ENCODE assay signal across 13 cellular contexts in genomic region chr3:17052348-17052747, GRCh38.
DNase-seq lines count a peak whose midpoint lies in the region; ATAC-seq and TF ChIP-seq lines count a peak whose summit lies in the region.
"Had no signal": no experiment of that assay in that cellular context is flagged by ENCODE, and none has a peak within 500 bp of the region (broad histone marks: within the 10 kb centered on the region; RNA-seq: fewer than 3 reads in every experiment).

No MANE protein-coding gene starts in this region.

- no peaks in the 10 kb centered on the region for H3K4me1 ChIP-seq in smooth muscle cell (ENCODE audit: low read depth)

- ATAC-seq in GM18870 (IDR thresholded peaks at IDR 0.05; ENCODE audit: unreplicated experiment) (peak; percentile 55), GM21619 (IDR thresholded peaks at IDR 0.05; ENCODE audit: unreplicated experiment) (peak; percentile 52), HG03342 (IDR thresholded peaks at IDR 0.05; ENCODE audit: unreplicated experiment) (peak; percentile 65)
- ATAC-seq in activated CD8-positive, alpha-beta memory T cell treated with anti-CD3 and anti-CD28 coated beads, Interleukin-2, amount 10 ng/mL, durations not matched to agents 7 days and 5 days = no peak
- ATAC-seq: left lobe of liver had no signal

- no peaks in the 10 kb centered on the region for H3K27me3 ChIP-seq in smooth muscle cell (ENCODE audit: low read depth)
- H3K27me3 ChIP-seq: neutrophil had no signal

- CTCF ChIA-PET in activated CD8-positive, alpha-beta memory T cell treated with anti-CD3 and anti-CD28 coated beads, Interleukin-2, amount 10 ng/mL, durations not matched to agents 7 days and 5 days (lab: Charles Lee) = no interaction called here

- no peak overlapping the region for H3K27ac ChIP-seq in smooth muscle cell (ENCODE audit: low read depth)
- H3K27ac ChIP-seq: neutrophil had no signal

- H3K4me1 Mint-ChIP-seq in activated CD8-positive, alpha-beta memory T cell treated with anti-CD3 and anti-CD28 coated beads, Interleukin-2, amount 10 ng/mL, durations not matched to agents 7 days and 5 days = peaks cover 38% of the 10 kb centered on the region
- H3K4me1 Mint-ChIP-seq: endodermal cell had no signal

- H3K36me3 ChIP-seq in smooth muscle cell (ENCODE audit: low read depth) = no peaks in the 10 kb centered on the region

- H3K4me3 ChIP-seq in smooth muscle cell = no peak overlapping the region

- no peak overlapping the region for H3K4me3 Mint-ChIP-seq in activated CD8-positive, alpha-beta memory T cell treated with anti-CD3 and anti-CD28 coated beads, Interleukin-2, amount 10 ng/mL, durations not matched to agents 7 days and 5 days
- H3K4me3 Mint-ChIP-seq: endodermal cell; T-helper 2 cell treated with Interferon-gamma antibody and Interleukin-4, amounts not matched to agents 5 μg/mL and 100 μg/mL, for 36 hours had no signal

- peaks cover 16% of the 10 kb centered on the region for H3K9me3 Mint-ChIP-seq in activated CD8-positive, alpha-beta memory T cell treated with anti-CD3 and anti-CD28 coated beads, Interleukin-2, amount 10 ng/mL, durations not matched to agents 7 days and 5 days (ENCODE audit: low read depth)

- TF ChIP-seq CTCF in smooth muscle cell (IDR thresholded peaks at IDR 0.05; ENCODE audit: borderline replicate concordance, insufficient read depth, poor library complexity, severe bottlenecking) = no peak

- DNase-seq in medulla oblongata (ENCODE audit: extremely low spot score) (peak; percentile 44), RKO (ENCODE audit: low spot score) (no peak), smooth muscle cell (lab: John Stamatoyannopoulos, UW; ENCODE audit: unreplicated experiment) (no peak)
- no peak for DNase-seq in activated CD8-positive, alpha-beta memory T cell treated with anti-CD3 and anti-CD28 coated beads, Interleukin-2, amount 10 ng/mL, durations not matched to agents 7 days and 5 days
- DNase-seq: endodermal cell, NCI-H187, OCI-M1 had no signal

- H3K36me3 Mint-ChIP-seq in activated CD8-positive, alpha-beta memory T cell treated with anti-CD3 and anti-CD28 coated beads, Interleukin-2, amount 10 ng/mL, durations not matched to agents 7 days and 5 days = peaks cover 69% of the 10 kb centered on the region

- no peak overlapping the region for H3K9ac ChIP-seq in smooth muscle cell (ENCODE audit: low read depth)

- H3K4me2 ChIP-seq in smooth muscle cell = no peak overlapping the region

- no peaks in the 10 kb centered on the region for H4K20me1 ChIP-seq in smooth muscle cell (ENCODE audit: low read depth)

- no peaks in the 10 kb centered on the region for H3K79me2 ChIP-seq in smooth muscle cell (ENCODE audit: low read depth)

- no peaks in the 10 kb centered on the region for H3K27me3 Mint-ChIP-seq in activated CD8-positive, alpha-beta memory T cell treated with anti-CD3 and anti-CD28 coated beads, Interleukin-2, amount 10 ng/mL, durations not matched to agents 7 days and 5 days

- no peak overlapping the region for H3K27ac Mint-ChIP-seq in activated CD8-positive, alpha-beta memory T cell treated with anti-CD3 and anti-CD28 coated beads, Interleukin-2, amount 10 ng/mL, durations not matched to agents 7 days and 5 days
- H3K27ac Mint-ChIP-seq: endodermal cell; T-helper 2 cell treated with Interferon-gamma antibody and Interleukin-4, amounts not matched to agents 5 μg/mL and 100 μg/mL, for 36 hours had no signal

- peaks cover 6% of the 10 kb centered on the region for H3K9me3 ChIP-seq in smooth muscle cell (replicated peaks; ENCODE audit: low read depth)
- H3K9me3 ChIP-seq: neutrophil had no signal

- no peak overlapping the region for H2AFZ ChIP-seq in smooth muscle cell (ENCODE audit: low read depth)

- no peaks in the 10 kb centered on the region for H3F3A ChIP-seq in smooth muscle cell (ENCODE audit: low read depth)
